ENCODE assay signal across 22 cellular contexts in the genomic region with DNA sequence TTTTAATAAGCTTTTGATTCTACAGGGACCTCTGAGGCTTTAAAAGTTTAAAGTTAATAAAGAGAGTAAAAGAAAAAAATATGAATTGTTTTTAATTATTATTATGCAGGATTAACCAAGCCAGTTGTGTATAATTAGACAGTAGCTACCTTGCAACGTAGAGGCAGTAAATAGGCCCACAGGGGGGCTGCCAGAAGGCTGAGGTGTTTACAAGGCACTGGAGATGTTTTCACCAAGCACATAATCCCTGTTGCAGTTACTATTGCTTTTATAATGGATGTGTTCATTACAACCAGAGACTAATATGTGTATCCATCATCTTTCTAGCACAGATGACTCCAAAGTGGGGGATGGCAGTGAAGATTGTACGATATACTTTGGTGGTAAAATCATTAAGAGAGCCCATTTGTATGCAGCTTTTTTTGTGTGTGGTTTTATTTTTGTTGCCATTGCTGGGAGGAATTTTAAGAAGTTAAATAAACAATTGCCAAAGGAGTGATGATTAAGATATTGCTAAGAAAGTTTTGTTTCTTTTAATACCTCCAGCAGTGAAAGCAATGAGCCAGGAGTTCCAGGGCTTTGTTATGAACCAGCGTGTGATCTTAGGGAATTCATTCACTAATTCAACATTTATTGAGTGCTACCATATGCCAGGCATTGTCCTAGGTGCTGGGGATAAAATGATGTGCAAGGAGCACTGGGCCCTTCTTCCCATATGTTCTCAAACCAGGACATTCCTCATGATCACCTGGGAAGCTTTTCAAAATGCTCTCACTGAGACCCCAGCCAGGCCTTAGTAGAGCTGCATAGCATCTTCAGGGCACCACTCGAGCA.
DNase-seq lines count a peak whose midpoint lies in the region; ATAC-seq, FAIRE-seq and TF ChIP-seq lines count a peak whose summit lies in the region.
"Had no signal": no experiment of that assay in that cellular context is flagged by ENCODE, and none has a peak within 500 bp of the region (broad histone marks: within the 10 kb centered on the region; RNA-seq: fewer than 3 reads in every experiment).

No MANE protein-coding gene starts in this region.

- no peak for TF ChIP-seq CTCF in astrocyte (IDR thresholded peaks at IDR 0.05; ENCODE audit: insufficient read depth, low read depth, low read length)
- TF ChIP-seq CTCF in CD4-positive, alpha-beta T cell (IDR thresholded peaks at IDR 0.05), result no peak

- peaks cover 26% of the 10 kb centered on the region for H3K4me1 Mint-ChIP-seq in astrocyte (ENCODE audit: low read depth, unreplicated experiment)
- no peaks in the 10 kb centered on the region for H3K4me1 Mint-ChIP-seq in CD4-positive, alpha-beta T cell (ENCODE audit: low read depth)
- H3K4me1 Mint-ChIP-seq in stimulated activated effector memory CD8-positive, alpha-beta T cell treated with anti-CD3 and anti-CD28 coated beads, Interleukin-12 subunit alpha, Interleukin-12 subunit beta, amount 100 ng/mL, for 72 hours, result no peaks in the 10 kb centered on the region
- H3K4me1 Mint-ChIP-seq: naive B cell had no signal

- no peaks in the 10 kb centered on the region for H3K9me3 Mint-ChIP-seq in astrocyte (ENCODE audit: unreplicated experiment)
- H3K9me3 Mint-ChIP-seq in CD4-positive, alpha-beta T cell, result no peaks in the 10 kb centered on the region
- H3K9me3 Mint-ChIP-seq in stimulated activated effector memory CD8-positive, alpha-beta T cell treated with anti-CD3 and anti-CD28 coated beads, Interleukin-12 subunit alpha, Interleukin-12 subunit beta, amount 100 ng/mL, for 72 hours, result no peaks in the 10 kb centered on the region

- ATAC-seq in CD4-positive, alpha-beta T cell (ENCODE audit: poor library complexity), result no peak
- no peak for ATAC-seq in HG03095 (IDR thresholded peaks at IDR 0.05; ENCODE audit: unreplicated experiment)
- no peak for ATAC-seq in stimulated activated effector memory CD8-positive, alpha-beta T cell treated with anti-CD3 and anti-CD28 coated beads, Interleukin-12 subunit alpha, Interleukin-12 subunit beta, amount 100 ng/mL, for 72 hours
- ATAC-seq: gastroesophageal sphincter had no signal

- no peak overlapping the region for H3K4me3 Mint-ChIP-seq in astrocyte (ENCODE audit: unreplicated experiment)
- H3K4me3 Mint-ChIP-seq in CD4-positive, alpha-beta T cell, result no peak overlapping the region
- H3K4me3 Mint-ChIP-seq in stimulated activated effector memory CD8-positive, alpha-beta T cell treated with anti-CD3 and anti-CD28 coated beads, Interleukin-12 subunit alpha, Interleukin-12 subunit beta, amount 100 ng/mL, for 72 hours, result no peak overlapping the region
- H3K4me3 Mint-ChIP-seq: naive B cell had no signal

- no peaks in the 10 kb centered on the region for H3K36me3 Mint-ChIP-seq in astrocyte (ENCODE audit: low read depth, unreplicated experiment)
- no peaks in the 10 kb centered on the region for H3K36me3 Mint-ChIP-seq in CD4-positive, alpha-beta T cell (ENCODE audit: low read depth)
- H3K36me3 Mint-ChIP-seq in stimulated activated effector memory CD8-positive, alpha-beta T cell treated with anti-CD3 and anti-CD28 coated beads, Interleukin-12 subunit alpha, Interleukin-12 subunit beta, amount 100 ng/mL, for 72 hours, result no peaks in the 10 kb centered on the region
- H3K36me3 Mint-ChIP-seq: naive B cell had no signal

- peaks cover 37% of the 10 kb centered on the region for H3K4me1 ChIP-seq in astrocyte (ENCODE audit: insufficient read depth, low read length)
- peaks cover 73% of the 10 kb centered on the region for H3K4me1 ChIP-seq in iPS-18a (ENCODE audit: control insufficient read depth, low read depth, low read length)
- H3K4me1 ChIP-seq: colonic mucosa, gastroesophageal sphincter had no signal

- H4K20me1 ChIP-seq in astrocyte (ENCODE audit: insufficient read depth, low read length), result no peaks in the 10 kb centered on the region
- H4K20me1 ChIP-seq: BLaER1 had no signal

- H3K27me3 ChIP-seq in H7 (ENCODE audit: control insufficient read depth, insufficient read depth, low read length) (peaks cover 4% of the 10 kb centered on the region), astrocyte (ENCODE audit: insufficient read depth, low read length) (no peaks in the 10 kb centered on the region), iPS-18a (ENCODE audit: control insufficient read depth, insufficient read depth, low read length) (peaks cover 6% of the 10 kb centered on the region)
- H3K27me3 ChIP-seq in CD4-positive, alpha-beta T cell (ENCODE audit: control insufficient read depth, insufficient read depth, low read length), result no peaks in the 10 kb centered on the region
- H3K27me3 ChIP-seq: BLaER1, colonic mucosa, gastroesophageal sphincter had no signal

- peak overlapping the region; percentile 54 for H3K4me2 ChIP-seq in astrocyte (ENCODE audit: low read length)
- H3K4me2 ChIP-seq: PC-9 had no signal

- no peaks in the 10 kb centered on the region for H3K27me3 Mint-ChIP-seq in astrocyte (ENCODE audit: low read depth, unreplicated experiment)
- no peaks in the 10 kb centered on the region for H3K27me3 Mint-ChIP-seq in CD4-positive, alpha-beta T cell
- H3K27me3 Mint-ChIP-seq: naive B cell had no signal

- POLR2A ChIA-PET in CD4-positive, alpha-beta T cell (lab: Charles Lee), result no interaction called here

- H3K9me3 ChIP-seq in astrocyte (ENCODE audit: insufficient read depth, low read depth, low read length), result no peaks in the 10 kb centered on the region
- H3K9me3 ChIP-seq in iPS-18a (ENCODE audit: control insufficient read depth, low read depth, low read length), result no peaks in the 10 kb centered on the region
- H3K9me3 ChIP-seq in CD4-positive, alpha-beta T cell (ENCODE audit: control insufficient read depth, low read length), result no peaks in the 10 kb centered on the region
- H3K9me3 ChIP-seq: BLaER1, colonic mucosa, gastroesophageal sphincter had no signal

- no peak overlapping the region for H3K27ac Mint-ChIP-seq in astrocyte (ENCODE audit: unreplicated experiment)
- H3K27ac Mint-ChIP-seq in CD4-positive, alpha-beta T cell, result no peak overlapping the region
- no peak overlapping the region for H3K27ac Mint-ChIP-seq in stimulated activated effector memory CD8-positive, alpha-beta T cell treated with anti-CD3 and anti-CD28 coated beads, Interleukin-12 subunit alpha, Interleukin-12 subunit beta, amount 100 ng/mL, for 72 hours
- H3K27ac Mint-ChIP-seq: naive B cell, progenitor cell of endocrine pancreas had no signal

- no peak for FAIRE-seq in astrocyte (lab: Jason Lieb, UNC)
- FAIRE-seq: GM18507, small intestine had no signal

- intact Hi-C loops in CD4-positive, alpha-beta T cell (cut with DNase I, micrococcal nuclease), result no loop called here

- DNase-seq in Daoy (ENCODE audit: low read depth), result peak; percentile 9
- DNase-seq in H7, result peak; percentile 30
- DNase-seq in astrocyte (ENCODE audit: low read depth), result peak; percentile 72
- DNase-seq in CD4-positive, alpha-beta T cell, result no peak
- DNase-seq in stimulated activated effector memory CD8-positive, alpha-beta T cell treated with anti-CD3 and anti-CD28 coated beads, Interleukin-12 subunit alpha, Interleukin-12 subunit beta, amount 100 ng/mL, for 72 hours (ENCODE audit: low spot score in 2 of 2), result no peak
- no peak for DNase-seq in foreskin melanocyte
- DNase-seq: activated CD4-positive, CD25-positive, alpha-beta regulatory T cell treated with anti-CD3 and anti-CD28 coated beads, Interleukin-2, amount 50 U/mL, for 72 hours; amygdala; colonic mucosa; MM.1S; naive B cell; NCI-H2029 treated with DMSO at 0.1 percent for 48 hours; PC-9; small intestine; T-helper 9 cell had no signal

- no peak overlapping the region for H2AFZ ChIP-seq in astrocyte (ENCODE audit: low read depth, low read length)
- H2AFZ ChIP-seq: PC-9 had no signal

- H3K9ac ChIP-seq in astrocyte (ENCODE audit: low read length) (no peak overlapping the region), iPS-18a (ENCODE audit: low read length) (no peak overlapping the region)
- H3K9ac ChIP-seq: BLaER1 had no signal

- no peaks in the 10 kb centered on the region for H3K36me3 ChIP-seq in H7 (replicated peaks; ENCODE audit: control insufficient read depth, insufficient read depth, low read length)
- no peaks in the 10 kb centered on the region for H3K36me3 ChIP-seq in astrocyte (ENCODE audit: insufficient read depth, low read length)
- no peaks in the 10 kb centered on the region for H3K36me3 ChIP-seq in iPS-18a (ENCODE audit: control insufficient read depth, low read depth, low read length)
- H3K36me3 ChIP-seq: BLaER1, colonic mucosa, gastroesophageal sphincter had no signal

- H3K79me2 ChIP-seq in astrocyte (ENCODE audit: insufficient read depth, low read length), result no peaks in the 10 kb centered on the region

- CTCF ChIA-PET in CD4-positive, alpha-beta T cell (lab: Charles Lee), result no interaction called here

- H3K27ac ChIP-seq in astrocyte (ENCODE audit: low read depth, low read length), result peak overlapping the region; percentile 17
- peak overlapping the region; percentile 1 for H3K27ac ChIP-seq in iPS-18a (ENCODE audit: low read length)
- no peak overlapping the region for H3K27ac ChIP-seq in CD4-positive, alpha-beta T cell (ENCODE audit: low read depth, low read length)
- H3K27ac ChIP-seq: BLaER1, colonic mucosa, gastroesophageal sphincter, PC-9 had no signal

- no peak overlapping the region for H3K4me3 ChIP-seq in H7 (ENCODE audit: insufficient read depth, low read depth, low read length)
- H3K4me3 ChIP-seq in astrocyte (ENCODE audit: insufficient read depth, low read depth, low read length), result no peak overlapping the region
- H3K4me3 ChIP-seq in iPS-18a (ENCODE audit: low read length), result peak overlapping the region; percentile 34
- H3K4me3 ChIP-seq: BLaER1, colonic mucosa, gastroesophageal sphincter, lung, PC-9 had no signal

Comparison
In these comparisons a context has a peak if more than half of its experiments do, and no peak if none do; other contexts are left out.
1. DNase-seq: peak in Daoy (single experiment), H7 (single experiment) and astrocyte (single experiment); none in CD4-positive, alpha-beta T cell (0 of 10), stimulated activated effector memory CD8-positive, alpha-beta T cell treated with anti-CD3 and anti-CD28 coated beads, Interleukin-12 subunit alpha, Interleukin-12 subunit beta, amount 100 ng/mL, for 72 hours (0 of 2) and foreskin melanocyte (single experiment).